In genomic region chr10:104903433-104903832, GRCh38 we compare ENCODE assay signal across 21 cellular contexts.
A peak's percentile ranks its signal among the peaks of the same experiment; 100 is the strongest.
DNase-seq lines count a peak whose midpoint lies in the region; ATAC-seq, FAIRE-seq and TF ChIP-seq lines count a peak whose summit lies in the region.
"Had no signal": no experiment of that assay in that cellular context is flagged by ENCODE, and none has a peak within 500 bp of the region (broad histone marks: within the 10 kb centered on the region; RNA-seq: fewer than 3 reads in every experiment).

No MANE protein-coding gene starts in this region.

- H3K79me2 ChIP-seq in neural progenitor cell (ENCODE audit: low read depth) = no peaks in the 10 kb centered on the region

- H3K4me2 ChIP-seq in BLaER1 treated with 17β-estradiol and CSF1 and Interleukin-3, amounts not matched to agents 10 nM and 100 nM = peak overlapping the region in 6 of 11 experiments; percentile 8 to 33 (median 15); a peak in 9 of 22 replicates
- no peak overlapping the region for H3K4me2 ChIP-seq in neural progenitor cell

- peaks cover 7 to 38% (median 27%) of the 10 kb centered on the region in 10 experiments; a peak in 19 of 20 replicates for H3K4me1 ChIP-seq in BLaER1 treated with 17β-estradiol and CSF1 and Interleukin-3, amounts not matched to agents 10 nM and 100 nM
- peaks cover 26% of the 10 kb centered on the region for H3K4me1 ChIP-seq in neural progenitor cell
- H3K4me1 ChIP-seq: BE2C had no signal

- H3K36me3 Mint-ChIP-seq in neural progenitor cell = no peaks in the 10 kb centered on the region
- H3K36me3 Mint-ChIP-seq: CD4-positive, alpha-beta memory T cell had no signal

- peaks cover 7% of the 10 kb centered on the region for H3F3A ChIP-seq in neural progenitor cell (ENCODE audit: low read depth)

- H3K36me3 ChIP-seq in BLaER1 treated with 17β-estradiol and CSF1 and Interleukin-3, amounts not matched to agents 10 nM and 100 nM = no peaks in the 10 kb centered on the region
- no peaks in the 10 kb centered on the region for H3K36me3 ChIP-seq in neural progenitor cell
- H3K36me3 ChIP-seq: BE2C, MG63 had no signal

- DNase-seq in skeletal muscle cell (ENCODE audit: low read depth) (peak; percentile 40), head of caudate nucleus (no peak), neural progenitor cell (ENCODE audit: low spot score) (no peak), SK-N-DZ (ENCODE audit: low spot score) (no peak)
- DNase-seq: BE2C; CD4-positive, alpha-beta memory T cell; DMS153; GDM1; Karpas-422; MG63; NCI-H1092 treated with DMSO at 0.1 percent for 48 hours; NCI-H146; NCI-H2029 treated with DMSO at 0.1 percent for 48 hours; NK-92 treated with Interleukin-12 subunit alpha and Interleukin-12 subunit beta, amount 100 ng/mL, for 24 hours had no signal

- no peaks in the 10 kb centered on the region for H3K9me3 Mint-ChIP-seq in neural progenitor cell
- H3K9me3 Mint-ChIP-seq: CD4-positive, alpha-beta memory T cell had no signal

- H4K20me1 ChIP-seq in BLaER1 treated with 17β-estradiol and CSF1 and Interleukin-3, amounts not matched to agents 10 nM and 100 nM = no peaks in the 10 kb centered on the region
- H4K20me1 ChIP-seq in neural progenitor cell (ENCODE audit: low read depth) = peaks cover 3% of the 10 kb centered on the region

- no peak overlapping the region for H2AFZ ChIP-seq in neural progenitor cell (replicated peaks)

- intact Hi-C loops in head of caudate nucleus (cut with DNase I) = no loop called here

- TF ChIP-seq CTCF in neural progenitor cell (IDR thresholded peaks at IDR 0.05) = no peak

- H3K4me1 Mint-ChIP-seq in neural progenitor cell = peaks cover 13% of the 10 kb centered on the region
- H3K4me1 Mint-ChIP-seq: CD4-positive, alpha-beta memory T cell; IgD-negative memory B cell had no signal

- no peak overlapping the region for H3K27ac ChIP-seq in BLaER1 treated with 17β-estradiol and CSF1 and Interleukin-3, amounts not matched to agents 10 nM and 100 nM
- no peak overlapping the region for H3K27ac ChIP-seq in neural progenitor cell

- H3K4me3 ChIP-seq in BLaER1 treated with 17β-estradiol and CSF1 and Interleukin-3, amounts not matched to agents 10 nM and 100 nM = no peak overlapping the region
- H3K4me3 ChIP-seq in skeletal muscle cell (ENCODE audit: low read depth, low read length) (no peak overlapping the region), neural progenitor cell (no peak overlapping the region)
- H3K4me3 ChIP-seq: MG63 had no signal

- ATAC-seq in HG03342 (IDR thresholded peaks at IDR 0.05; ENCODE audit: unreplicated experiment) = peak; percentile 47
- ATAC-seq: Right ventricle myocardium inferior had no signal

- no peaks in the 10 kb centered on the region for H3K27me3 ChIP-seq in BLaER1 treated with 17β-estradiol and CSF1 and Interleukin-3, amounts not matched to agents 10 nM and 100 nM
- no peaks in the 10 kb centered on the region for H3K27me3 ChIP-seq in neural progenitor cell
- H3K27me3 ChIP-seq: BE2C, MG63 had no signal

- H3K27me3 Mint-ChIP-seq in neural progenitor cell (ENCODE audit: insufficient read depth, low read depth) = peaks cover 8% of the 10 kb centered on the region
- H3K27me3 Mint-ChIP-seq: IgD-negative memory B cell had no signal

- H3K9ac ChIP-seq in BLaER1 treated with 17β-estradiol and CSF1 and Interleukin-3, amounts not matched to agents 10 nM and 100 nM = no peak overlapping the region
- no peak overlapping the region for H3K9ac ChIP-seq in neural progenitor cell

- FAIRE-seq in endometrium (lab: Jason Lieb, UNC) = peak; percentile 15
- FAIRE-seq: H54, RCC 7860 had no signal

- H3K9me3 ChIP-seq in BLaER1 treated with 17β-estradiol and CSF1 and Interleukin-3, amounts not matched to agents 10 nM and 100 nM (replicated peaks in 1 of 11) = no peaks in the 10 kb centered on the region
- H3K9me3 ChIP-seq in neural progenitor cell (ENCODE audit: low read depth) = no peaks in the 10 kb centered on the region
- H3K9me3 ChIP-seq: BE2C, MG63 had no signal

- no peak overlapping the region for H3K27ac Mint-ChIP-seq in neural progenitor cell
- H3K27ac Mint-ChIP-seq: CD4-positive, alpha-beta memory T cell; IgD-negative memory B cell had no signal

- no peak overlapping the region for H3K4me3 Mint-ChIP-seq in neural progenitor cell
- H3K4me3 Mint-ChIP-seq: CD4-positive, alpha-beta memory T cell; IgD-negative memory B cell had no signal
